Comparison of ENCODE assay signal across 11 cellular contexts in the genomic region with DNA sequence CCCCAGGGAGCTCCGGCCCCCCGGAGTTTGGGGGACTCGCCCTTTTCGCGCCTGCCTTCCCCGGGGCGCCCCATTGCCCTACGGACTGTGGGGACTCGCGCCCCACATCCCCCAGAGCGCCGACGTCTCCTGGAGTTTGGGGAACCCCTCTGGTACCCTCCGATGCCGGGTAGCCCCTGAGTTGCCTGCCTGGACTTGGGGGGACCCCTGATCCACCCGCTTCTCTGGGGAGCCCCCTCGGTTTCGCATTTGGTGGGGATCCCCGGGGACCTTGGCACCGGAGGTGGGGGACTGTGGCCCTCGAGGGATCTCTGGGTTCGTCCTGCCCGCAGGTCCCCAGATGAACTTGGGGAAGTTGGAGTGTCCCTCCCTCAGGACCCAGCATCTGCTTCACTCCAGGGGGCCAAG. TPM values are rescaled to one million over a fixed set of nuclear protein-coding genes. Genes with fewer than 3 reads are reported as not detected.
DNase-seq lines count a peak whose midpoint lies in the region; ATAC-seq and TF ChIP-seq lines count a peak whose summit lies in the region.
"Had no signal": no experiment of that assay in that cellular context is flagged by ENCODE, and none has a peak within 500 bp of the region (broad histone marks: within the 10 kb centered on the region; RNA-seq: fewer than 3 reads in every experiment).

No MANE protein-coding gene starts in this region.

- no peaks in the 10 kb centered on the region for H3K9me3 ChIP-seq in SK-N-MC (ENCODE audit: low read depth, low read length)
- H3K9me3 ChIP-seq in hepatocyte (ENCODE audit: low read depth): no peaks in the 10 kb centered on the region
- H3K9me3 ChIP-seq in neuronal stem cell (replicated peaks in 1 of 2; ENCODE audit: control insufficient read depth in 2 of 2, insufficient read depth in 1 of 2, low read depth in 1 of 2, low read length in 2 of 2): no peaks in the 10 kb centered on the region

- H3K36me3 ChIP-seq in SK-N-MC (ENCODE audit: insufficient read depth, low read length): no peaks in the 10 kb centered on the region
- H3K36me3 ChIP-seq in hepatocyte (replicated peaks; ENCODE audit: insufficient read depth, low read depth): no peaks in the 10 kb centered on the region
- H3K36me3 ChIP-seq in neuronal stem cell (replicated peaks in 1 of 2; ENCODE audit: control insufficient read depth in 2 of 2, insufficient read depth in 2 of 2, low read length in 2 of 2): no peaks in the 10 kb centered on the region

- TF ChIP-seq CTCF in GM20000 (IDR thresholded peaks at IDR 0.05; ENCODE audit: extremely low read depth, missing control alignments): no peak
- no peak for TF ChIP-seq CTCF in hepatocyte (IDR thresholded peaks at IDR 0.05; ENCODE audit: poor library complexity)

- H3K27me3 ChIP-seq in hepatocyte (no peaks in the 10 kb centered on the region), neuronal stem cell (ENCODE audit: control insufficient read depth in 3 of 3, insufficient read depth in 3 of 3, low read depth in 1 of 3, low read length in 3 of 3) (peaks cover 0 to 11% (median 4%) of the 10 kb centered on the region in 3 experiments)

- no peak overlapping the region for H3K9ac ChIP-seq in SK-N-MC (ENCODE audit: insufficient read length)
- H3K9ac ChIP-seq in neuronal stem cell (ENCODE audit: low read depth, low read length, poor library complexity): peak overlapping the region; percentile 80

- peak overlapping the region; percentile 17 for H2BK120ac ChIP-seq in neuronal stem cell (ENCODE audit: low read depth, low read length)

- 32% methylated on average over 21 of the region's 23 CpGs for WGBS in hepatocyte (ENCODE audit: low lambda C conversion rate, missing lambda C conversion rate)
- WGBS in neuronal stem cell (ENCODE audit: extremely low coverage in 2 of 2, insufficient read length in 2 of 2, insufficient replicate concordance in 1 of 2), 2 donors: no CpG with 5 or more reads among the region's 23 CpGs

- peaks cover 33% of the 10 kb centered on the region for H3K79me1 ChIP-seq in neuronal stem cell (ENCODE audit: low read depth, low read length)

- H3K4me2 ChIP-seq in hepatocyte (peak overlapping the region; percentile 92), neuronal stem cell (ENCODE audit: insufficient read depth, low read length, poor library complexity, severe bottlenecking) (peak overlapping the region; percentile 89)

- peak overlapping the region; percentile 85 for H3K23ac ChIP-seq in neuronal stem cell (ENCODE audit: low read depth, low read length, poor library complexity)

- peak overlapping the region; percentile 100 for H2AK5ac ChIP-seq in neuronal stem cell (ENCODE audit: low read depth, low read length)

- H3K18ac ChIP-seq in neuronal stem cell (ENCODE audit: low read length): peak overlapping the region; percentile 95

- peak; percentile 60 for DNase-seq in GM20000 (ENCODE audit: low spot score)
- DNase-seq in SK-N-MC (ENCODE audit: low read depth, low spot score): no peak
- no peak for DNase-seq in hepatocyte (ENCODE audit: low spot score)
- DNase-seq in neuronal stem cell (ENCODE audit: low spot score): no peak
- no peak for DNase-seq in NCI-H748 treated with DMSO at 0.1 percent for 48 hours (lab: John Stamatoyannopoulos, UW)
- DNase-seq: activated CD4-positive, alpha-beta memory T cell treated with anti-CD3 and anti-CD28 coated beads, Interleukin-2, amount 10 ng/mL, durations not matched to agents 7 days and 5 days; NCI-H1048; NCI-H524 had no signal

- no peak for ATAC-seq in HG03196 (IDR thresholded peaks at IDR 0.05; ENCODE audit: unreplicated experiment)
- no peak for ATAC-seq in HG03439 (IDR thresholded peaks at IDR 0.05; ENCODE audit: unreplicated experiment)
- no peak for ATAC-seq in GM18907 (IDR thresholded peaks at IDR 0.05; ENCODE audit: unreplicated experiment)

- peak overlapping the region; percentile 36; the same call in 1 of the 2 replicates for H3K4me3 ChIP-seq in SK-N-MC
- peak overlapping the region; percentile 52 for H3K4me3 ChIP-seq in hepatocyte
- H3K4me3 ChIP-seq in neuronal stem cell (ENCODE audit: low read length in 2 of 2): peak overlapping the region; percentile 75 to 87

- no peak overlapping the region for H4K8ac ChIP-seq in neuronal stem cell (ENCODE audit: low read depth, low read length)

- peaks cover 45% of the 10 kb centered on the region for H3K79me2 ChIP-seq in hepatocyte

- peak overlapping the region; percentile 58 for H2BK12ac ChIP-seq in neuronal stem cell (ENCODE audit: low read length)

- peak overlapping the region; percentile 98 for H2BK5ac ChIP-seq in neuronal stem cell (ENCODE audit: low read length)

- no peaks in the 10 kb centered on the region for H4K20me1 ChIP-seq in hepatocyte (ENCODE audit: insufficient read depth, poor library complexity, severe bottlenecking)

- H3K27ac ChIP-seq in SK-N-MC (no peak overlapping the region), hepatocyte (no peak overlapping the region), neuronal stem cell (replicated peaks; ENCODE audit: low read length) (no peak overlapping the region)

- peaks cover 41% of the 10 kb centered on the region for H3K4me1 ChIP-seq in hepatocyte (ENCODE audit: insufficient read depth)
- H3K4me1 ChIP-seq in neuronal stem cell (ENCODE audit: control insufficient read depth in 2 of 2, insufficient read depth in 1 of 2, low read depth in 1 of 2, low read length in 2 of 2): peaks cover 14 to 32% of the 10 kb centered on the region in 2 donors

- peak overlapping the region; percentile 78 for H2BK15ac ChIP-seq in neuronal stem cell (ENCODE audit: low read length)

- no peaks in the 10 kb centered on the region for H3K9me2 ChIP-seq in hepatocyte (replicated peaks; ENCODE audit: insufficient read depth)

- H2AFZ ChIP-seq in hepatocyte (no peak overlapping the region), neuronal stem cell (ENCODE audit: low read length) (peak overlapping the region; percentile 64)

- peak overlapping the region; percentile 76 for H3K4ac ChIP-seq in neuronal stem cell (ENCODE audit: low read length)

- H3K14ac ChIP-seq in neuronal stem cell (ENCODE audit: low read length): peak overlapping the region; percentile 90

- H4K91ac ChIP-seq in neuronal stem cell (ENCODE audit: low read depth, low read length, poor library complexity): no peak overlapping the region

RNA-seq across cellular contexts. Expression of a gene that starts 0.8 kb away (rescaled TPM):
- 11.0 and 14.2 TPM in 2 replicates for total RNA-seq in hepatocyte
- 1.3 and 1.8 TPM in 2 replicates for polyA plus RNA-seq in hepatocyte
- 41.4 TPM for polyA plus RNA-seq in neuronal stem cell (2013, experiment 1 of 2)
- 40.6 TPM for polyA plus RNA-seq in neuronal stem cell (2013, experiment 2 of 2)
- total RNA-seq: activated CD4-positive, alpha-beta memory T cell treated with anti-CD3 and anti-CD28 coated beads, Interleukin-2, amount 10 ng/mL, durations not matched to agents 7 days and 5 days had no signal

RNA-seq across cellular contexts. Expression of a gene that starts 11.1 kb away (rescaled TPM):
- total RNA-seq in hepatocyte: 25.5 TPM in 2 replicates
- polyA plus RNA-seq in hepatocyte: 79.9 and 89.5 TPM in 2 replicates
- polyA plus RNA-seq in neuronal stem cell (2013, experiment 1 of 2): 23.8 TPM
- polyA plus RNA-seq in neuronal stem cell (2013, experiment 2 of 2): 24.1 TPM

RNA-seq across cellular contexts. Expression of a gene that starts 17.3 kb away (rescaled TPM):
- total RNA-seq in hepatocyte: 212 and 361 TPM in 2 replicates
- 202 and 261 TPM in 2 replicates for polyA plus RNA-seq in hepatocyte
- polyA plus RNA-seq in neuronal stem cell (2013, experiment 1 of 2): 218 TPM
- 217 TPM for polyA plus RNA-seq in neuronal stem cell (2013, experiment 2 of 2)

RNA-seq across cellular contexts. Expression of a gene that starts 38.1 kb away (rescaled TPM):
- total RNA-seq in hepatocyte: 28.7 and 30.1 TPM in 2 replicates
- polyA plus RNA-seq in hepatocyte: 94.6 and 98.4 TPM in 2 replicates
- 98.3 TPM for polyA plus RNA-seq in neuronal stem cell (2013, experiment 1 of 2)
- polyA plus RNA-seq in neuronal stem cell (2013, experiment 2 of 2): 99.9 TPM

RNA-seq across cellular contexts. Expression of a gene that starts 44.9 kb away (rescaled TPM):
- total RNA-seq in hepatocyte: 54.0 and 64.1 TPM in 2 replicates
- 291 and 297 TPM in 2 replicates for polyA plus RNA-seq in hepatocyte
- polyA plus RNA-seq in neuronal stem cell (2013, experiment 1 of 2): 106 TPM
- polyA plus RNA-seq in neuronal stem cell (2013, experiment 2 of 2): 101 TPM
